10 cellular contexts compared by ENCODE assay signal in the genomic region with DNA sequence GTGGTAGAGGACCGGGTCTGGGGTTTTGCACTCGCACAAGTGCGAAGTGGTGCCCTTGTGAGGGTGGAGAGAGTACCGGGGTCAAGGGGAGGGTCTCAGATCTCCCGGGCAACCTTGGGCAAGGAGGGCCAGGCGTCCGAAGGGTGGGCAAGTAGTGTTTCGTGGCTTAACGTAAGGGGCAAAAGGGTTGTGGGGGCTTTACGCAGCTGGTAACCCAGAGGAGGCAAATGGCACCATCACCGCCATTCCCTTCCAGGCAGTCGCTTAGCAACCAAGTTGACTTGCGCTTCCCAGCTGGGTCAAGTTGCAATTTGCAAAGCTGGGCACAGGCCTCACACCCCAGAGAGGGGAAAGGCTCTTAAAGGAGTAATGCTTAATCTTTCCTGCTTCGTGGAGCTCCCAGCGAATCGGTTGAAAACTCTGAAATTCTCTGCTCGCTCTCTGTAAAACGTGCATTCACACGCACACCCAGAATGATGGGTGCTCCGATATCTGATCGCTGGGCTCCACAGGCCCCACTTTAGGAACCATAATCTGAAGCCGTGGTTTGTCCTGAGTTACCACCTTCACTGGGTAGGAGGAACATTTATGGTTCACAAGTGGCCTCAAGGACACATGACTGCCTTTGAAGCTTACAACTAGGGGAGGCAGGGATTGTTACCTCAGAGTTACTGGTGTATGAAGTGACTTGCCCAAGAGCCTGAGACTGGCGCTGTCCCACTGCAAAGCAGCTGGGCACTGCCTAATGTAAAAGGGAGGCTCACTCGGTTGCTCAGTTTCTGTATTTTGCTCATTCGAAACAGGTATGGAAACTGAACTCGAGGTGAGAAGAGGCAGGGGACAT.
DNase-seq lines count a peak whose midpoint lies in the region; ATAC-seq, FAIRE-seq and TF ChIP-seq lines count a peak whose summit lies in the region.
"Had no signal": no experiment of that assay in that cellular context is flagged by ENCODE, and none has a peak within 500 bp of the region (broad histone marks: within the 10 kb centered on the region; RNA-seq: fewer than 3 reads in every experiment).

No MANE protein-coding gene starts in this region.

- H3K36me3 ChIP-seq in left ventricle myocardium inferior, result no peaks in the 10 kb centered on the region
- no peaks in the 10 kb centered on the region for H3K36me3 ChIP-seq in neuronal stem cell (replicated peaks in 1 of 2; ENCODE audit: control insufficient read depth in 2 of 2, insufficient read depth in 2 of 2, low read length in 2 of 2)
- H3K36me3 ChIP-seq in uterus, result no peaks in the 10 kb centered on the region

- H2BK5ac ChIP-seq in neuronal stem cell (ENCODE audit: low read length), result peak overlapping the region; percentile 40

- H3K18ac ChIP-seq in neuronal stem cell (ENCODE audit: low read length), result peak overlapping the region; percentile 95

- H2BK120ac ChIP-seq in neuronal stem cell (ENCODE audit: low read depth, low read length), result peak overlapping the region; percentile 40

- H3K27me3 ChIP-seq in left ventricle myocardium inferior (ENCODE audit: low read depth), result peaks cover 15% of the 10 kb centered on the region
- H3K27me3 ChIP-seq in neuronal stem cell (ENCODE audit: control insufficient read depth in 3 of 3, insufficient read depth in 3 of 3, low read depth in 1 of 3, low read length in 3 of 3), result peaks cover 5 to 25% (median 21%) of the 10 kb centered on the region in 3 experiments
- no peaks in the 10 kb centered on the region for H3K27me3 ChIP-seq in uterus

- FAIRE-seq in H54 (lab: Jason Lieb, UNC), result no peak

- peak overlapping the region; percentile 95 for H2BK15ac ChIP-seq in neuronal stem cell (ENCODE audit: low read length)

- H3K14ac ChIP-seq in neuronal stem cell (ENCODE audit: low read length), result peak overlapping the region; percentile 73

- WGBS in neuronal stem cell (ENCODE audit: extremely low coverage in 2 of 2, insufficient read length in 2 of 2, insufficient replicate concordance in 1 of 2), 2 donors, result no CpG with 5 or more reads among the region's 26 CpGs

- peak overlapping the region; percentile 86 for H3K23ac ChIP-seq in neuronal stem cell (ENCODE audit: low read depth, low read length, poor library complexity)

- DNase-seq in Right ventricle myocardium superior (no peak), cardiac septum (ENCODE audit: low spot score) (no peak), left ventricle myocardium inferior (no peak), neuronal stem cell (ENCODE audit: low spot score) (no peak), uterus (no peak), DMS53 treated with DMSO at 0.1 percent for 48 hours (lab: John Stamatoyannopoulos, UW; ENCODE audit: unreplicated experiment) (no peak), H54 (ENCODE audit: insufficient read length, low spot score) (no peak)
- DNase-seq: NCI-H1092 had no signal

- H3K4ac ChIP-seq in neuronal stem cell (ENCODE audit: low read length), result peak overlapping the region; percentile 10

- peaks cover 14% of the 10 kb centered on the region for H3K4me1 ChIP-seq in left ventricle myocardium inferior
- peaks cover 3 to 12% of the 10 kb centered on the region in 2 donors for H3K4me1 ChIP-seq in neuronal stem cell (ENCODE audit: control insufficient read depth in 2 of 2, insufficient read depth in 1 of 2, low read depth in 1 of 2, low read length in 2 of 2)
- no peaks in the 10 kb centered on the region for H3K4me1 ChIP-seq in uterus

- TF ChIP-seq CTCF in left ventricle myocardium inferior (IDR thresholded peaks at IDR 0.05; ENCODE audit: borderline replicate concordance) (no peak), uterus (IDR thresholded peaks at IDR 0.05) (no peak)

- H2AFZ ChIP-seq in neuronal stem cell (ENCODE audit: low read length), result peak overlapping the region; percentile 69

- H3K27ac ChIP-seq in left ventricle myocardium inferior (replicated peaks) (no peak overlapping the region), neuronal stem cell (replicated peaks; ENCODE audit: low read length) (no peak overlapping the region), uterus (peak overlapping the region in 1 of 2 donors; percentile 28)
- H3K27ac ChIP-seq: C4-2B had no signal

- peak; percentile 36 for ATAC-seq in Right ventricle myocardium superior (ENCODE audit: poor library complexity)
- ATAC-seq in HG02870 (IDR thresholded peaks at IDR 0.05; ENCODE audit: unreplicated experiment), result no peak

- peaks cover 1% of the 10 kb centered on the region for H3K79me1 ChIP-seq in neuronal stem cell (ENCODE audit: low read depth, low read length)

- H4K91ac ChIP-seq in neuronal stem cell (ENCODE audit: low read depth, low read length, poor library complexity), result no peak overlapping the region

- H3K4me2 ChIP-seq in neuronal stem cell (ENCODE audit: insufficient read depth, low read length, poor library complexity, severe bottlenecking), result peak overlapping the region; percentile 95

- intact Hi-C loops in Right ventricle myocardium superior (cut with DNase I), result no loop called here
- intact Hi-C loops in cardiac septum (cut with DNase I), result no loop called here
- intact Hi-C loops in left ventricle myocardium inferior (cut with micrococcal nuclease), result no loop called here
- intact Hi-C loops in uterus (cut with DNase I; ENCODE audit: low total_unique reads), result no loop called here

- TF ChIP-seq POLR2A in uterus (IDR thresholded peaks at IDR 0.05) (no peak), H54 (IDR thresholded peaks at IDR 0.05; ENCODE audit: low read depth, low read length) (no peak)

- peak overlapping the region; percentile 62 for H3K4me3 ChIP-seq in left ventricle myocardium inferior
- peak overlapping the region in 1 of 2 donors; percentile 80 for H3K4me3 ChIP-seq in neuronal stem cell (ENCODE audit: low read length in 2 of 2)
- peak overlapping the region; percentile 29 to 33 for H3K4me3 ChIP-seq in uterus

- H3K9me3 ChIP-seq in left ventricle myocardium inferior (replicated peaks) (no peaks in the 10 kb centered on the region), neuronal stem cell (replicated peaks in 1 of 2; ENCODE audit: control insufficient read depth in 2 of 2, insufficient read depth in 1 of 2, low read depth in 1 of 2, low read length in 2 of 2) (no peaks in the 10 kb centered on the region), uterus (no peaks in the 10 kb centered on the region)

- no peak overlapping the region for H2BK12ac ChIP-seq in neuronal stem cell (ENCODE audit: low read length)

- H3K9ac ChIP-seq in neuronal stem cell (ENCODE audit: low read depth, low read length, poor library complexity), result peak overlapping the region; percentile 88

- H4K8ac ChIP-seq in neuronal stem cell (ENCODE audit: low read depth, low read length), result peak overlapping the region; percentile 94

- H2AK5ac ChIP-seq in neuronal stem cell (ENCODE audit: low read depth, low read length), result peak overlapping the region; percentile 49
